9 cellular contexts compared by ENCODE assay signal in genomic region chr4:55553442-55553841, GRCh38. TPM values are rescaled to one million over a fixed set of nuclear protein-coding genes. Genes with fewer than 3 reads are reported as not detected.
DNase-seq lines count a peak whose midpoint lies in the region; ATAC-seq, FAIRE-seq and TF ChIP-seq lines count a peak whose summit lies in the region.
"Had no signal": no experiment of that assay in that cellular context is flagged by ENCODE, and none has a peak within 500 bp of the region (broad histone marks: within the 10 kb centered on the region; RNA-seq: fewer than 3 reads in every experiment).

No MANE protein-coding gene starts in this region.

- TF ChIP-seq POLR2A in HepG2 (IDR thresholded peaks at IDR 0.05; ENCODE audit: insufficient read depth in 1 of 2, low read depth in 2 of 2, low read length in 2 of 2) = no peak; a peak in 1 of 4 replicates

- H3K4me1 Mint-ChIP-seq in GM23338 = peaks cover 23% of the 10 kb centered on the region
- H3K4me1 Mint-ChIP-seq in activated T-helper 17 cell treated with anti-CD3 and anti-CD28 coated beads, Interleukin-2, amount 50 U/mL, for 72 hours = peaks cover 16% of the 10 kb centered on the region
- H3K4me1 Mint-ChIP-seq in CD4-positive, alpha-beta T cell (ENCODE audit: low read depth) = no peaks in the 10 kb centered on the region

- H3K27ac ChIP-seq in GM23338 (ENCODE audit: low read depth) = no peak overlapping the region; the same call in 1 of the 2 replicates
- no peak overlapping the region for H3K27ac ChIP-seq in HepG2 (ENCODE audit: extremely low read length, insufficient read depth, low read length)
- H3K27ac ChIP-seq in hepatocyte = no peak overlapping the region
- no peak overlapping the region for H3K27ac ChIP-seq in CD4-positive, alpha-beta T cell (ENCODE audit: low read depth, low read length)

- no peak overlapping the region; the same call in 2 of the 3 replicates for H3K4me3 Mint-ChIP-seq in GM23338
- peak overlapping the region; percentile 26 for H3K4me3 Mint-ChIP-seq in activated T-helper 17 cell treated with anti-CD3 and anti-CD28 coated beads, Interleukin-2, amount 50 U/mL, for 72 hours
- no peak overlapping the region for H3K4me3 Mint-ChIP-seq in CD4-positive, alpha-beta T cell

- BruUV-seq in HepG2 (replicated peaks; lab: Mats Ljungman, UMichigan) = no TSS peak

- no peaks in the 10 kb centered on the region for H3F3A ChIP-seq in GM23338 (replicated peaks; ENCODE audit: low read depth)

- H3K79me2 ChIP-seq in GM23338 (replicated peaks; ENCODE audit: insufficient read depth) = no peaks in the 10 kb centered on the region
- no peaks in the 10 kb centered on the region for H3K79me2 ChIP-seq in HepG2 (ENCODE audit: insufficient read depth, low read length)
- no peaks in the 10 kb centered on the region for H3K79me2 ChIP-seq in hepatocyte

- H3K9me3 Mint-ChIP-seq in GM23338 = no peaks in the 10 kb centered on the region; the same call in 2 of the 3 replicates
- H3K9me3 Mint-ChIP-seq in activated T-helper 17 cell treated with anti-CD3 and anti-CD28 coated beads, Interleukin-2, amount 50 U/mL, for 72 hours = peaks cover 3% of the 10 kb centered on the region
- H3K9me3 Mint-ChIP-seq in CD4-positive, alpha-beta T cell = no peaks in the 10 kb centered on the region

- H3K27me3 ChIP-seq in GM23338 (ENCODE audit: insufficient read depth) (no peaks in the 10 kb centered on the region), HepG2 (ENCODE audit: control insufficient read depth in 1 of 2, insufficient read depth in 2 of 2, low read length in 2 of 2) (no peaks in the 10 kb centered on the region; a peak in 1 of 5 replicates), hepatocyte (no peaks in the 10 kb centered on the region)
- no peaks in the 10 kb centered on the region for H3K27me3 ChIP-seq in CD4-positive, alpha-beta T cell (ENCODE audit: control insufficient read depth, insufficient read depth, low read length)

- H3K9me3 ChIP-seq in HepG2 (ENCODE audit: low read length) (no peaks in the 10 kb centered on the region), hepatocyte (ENCODE audit: low read depth) (no peaks in the 10 kb centered on the region)
- H3K9me3 ChIP-seq in CD4-positive, alpha-beta T cell (ENCODE audit: control insufficient read depth, low read length) = no peaks in the 10 kb centered on the region

- H2AFZ ChIP-seq in GM23338 (0 out of 2 replicates have a peak overlapping the region, but pooled peaks have one; percentile 0), HepG2 (ENCODE audit: low read length) (peak overlapping the region; percentile 84), hepatocyte (no peak overlapping the region)

- peaks cover 12% of the 10 kb centered on the region for H3K4me1 ChIP-seq in GM23338 (ENCODE audit: insufficient read depth)
- peaks cover 26% of the 10 kb centered on the region for H3K4me1 ChIP-seq in HepG2 (ENCODE audit: insufficient read depth, low read length)
- peaks cover 2% of the 10 kb centered on the region for H3K4me1 ChIP-seq in hepatocyte (ENCODE audit: insufficient read depth)

- H4K20me1 ChIP-seq in GM23338 (replicated peaks; ENCODE audit: insufficient read depth) = no peaks in the 10 kb centered on the region
- no peaks in the 10 kb centered on the region for H4K20me1 ChIP-seq in HepG2 (ENCODE audit: insufficient read depth, low read length)
- no peaks in the 10 kb centered on the region for H4K20me1 ChIP-seq in hepatocyte (ENCODE audit: insufficient read depth, poor library complexity, severe bottlenecking)

- TF ChIP-seq CTCF in GM23338 (conservative IDR thresholded peaks at IDR 0.05; ENCODE audit: low read depth in 2 of 2) (no peak), HepG2 (CRISPR knock-in tag; IDR thresholded peaks at IDR 0.05) (no peak), hepatocyte (IDR thresholded peaks at IDR 0.05; ENCODE audit: poor library complexity) (no peak)
- no peak for TF ChIP-seq CTCF in CD4-positive, alpha-beta T cell (IDR thresholded peaks at IDR 0.05)

- no peak for TF ChIP-seq EP300 in HepG2 (IDR thresholded peaks at IDR 0.05; ENCODE audit: low read depth in 2 of 2, low read length in 2 of 2)
- no peak for TF ChIP-seq EP300 in HepG2 (CRISPR knock-in tag; IDR thresholded peaks at IDR 0.05; ENCODE audit: borderline replicate concordance)

- in situ Hi-C loops in HepG2 (cut with HindIII; ENCODE audit: extremely low pct_ligation_motif_present, low pct_unique_long_range_greater_than_20kb) = no loop called here

- H3K4me2 ChIP-seq in GM23338 (no peak overlapping the region), HepG2 (ENCODE audit: low read depth, low read length) (peak overlapping the region; percentile 89), hepatocyte (no peak overlapping the region)

- no peak for TF ChIP-seq RAD21 in HepG2 (CRISPR knock-in tag; IDR thresholded peaks at IDR 0.05)

- POLR2A ChIA-PET in HepG2 (lab: Yijun Ruan, JAX) = no interaction called here
- POLR2A ChIA-PET in CD4-positive, alpha-beta T cell (lab: Charles Lee) = no interaction called here

- H3K4me3 ChIP-seq in GM23338 (no peak overlapping the region), HepG2 (replicated peaks in 1 of 3; ENCODE audit: insufficient read depth in 1 of 3, low read depth in 2 of 3, low read length in 3 of 3) (peak overlapping the region; percentile 33 to 64 (median 63)), hepatocyte (no peak overlapping the region)

- ATAC-seq in GM23338 (peak; percentile 92), HepG2 (peak; percentile 95)
- ATAC-seq in activated T-helper 17 cell treated with anti-CD3 and anti-CD28 coated beads, Interleukin-2, amount 50 U/mL, for 72 hours (replicated peaks) = peak; percentile 31
- no peak for ATAC-seq in CD4-positive, alpha-beta T cell (ENCODE audit: poor library complexity)

- H3K36me3 ChIP-seq in GM23338 (ENCODE audit: insufficient read depth) = no peaks in the 10 kb centered on the region
- no peaks in the 10 kb centered on the region for H3K36me3 ChIP-seq in HepG2 (replicated peaks in 1 of 2; ENCODE audit: control insufficient read depth in 1 of 2, insufficient read depth in 2 of 2, low read length in 2 of 2)
- H3K36me3 ChIP-seq in hepatocyte (replicated peaks; ENCODE audit: insufficient read depth, low read depth) = no peaks in the 10 kb centered on the region

- H3K9ac ChIP-seq in HepG2 (ENCODE audit: insufficient read depth, low read depth, low read length) = peak overlapping the region; percentile 35; the same call in 1 of the 2 replicates

- peak; percentile 52 for DNase-seq in AG08396 (ENCODE audit: low spot score)
- peak; percentile 66 for DNase-seq in GM23338 (ENCODE audit: low spot score)
- peak; percentile 67 for DNase-seq in HepG2 (ENCODE audit: low spot score)
- no peak for DNase-seq in hepatocyte (ENCODE audit: low spot score)
- no peak for DNase-seq in pons (ENCODE audit: low spot score)
- no peak for DNase-seq in stimulated activated CD4-positive, alpha-beta T cell treated with anti-CD3 and anti-CD28 coated beads, Interleukin-4, amount 100 ng/mL, for 4 hours
- DNase-seq in CD4-positive, alpha-beta T cell = no peak

- CTCF ChIA-PET in HepG2 (lab: Yijun Ruan, JAX; ENCODE audit: low intra/inter-chr PET ratio, low total read pairs) = interaction anchor here (2.3 kb wide), 1 partner anchor 207 kb away, joined by 8 read pairs; the partner anchor contains the start of gene SRD5A3
- CTCF ChIA-PET in CD4-positive, alpha-beta T cell (lab: Charles Lee) = interaction anchor here (1.5 kb wide), 1 partner anchor 241 kb away, joined by 4 read pairs; no protein-coding TSS in a partner anchor

- 0 out of 3 replicates have a peak, but pooled peaks cover 3% of the 10 kb centered on the region for H3K36me3 Mint-ChIP-seq in GM23338 (ENCODE audit: low read depth)
- H3K36me3 Mint-ChIP-seq in activated T-helper 17 cell treated with anti-CD3 and anti-CD28 coated beads, Interleukin-2, amount 50 U/mL, for 72 hours (ENCODE audit: low read depth) = no peaks in the 10 kb centered on the region
- no peaks in the 10 kb centered on the region for H3K36me3 Mint-ChIP-seq in CD4-positive, alpha-beta T cell (ENCODE audit: low read depth)

- 6% methylated on average over 6 of the region's 7 CpGs for WGBS in HepG2 (ENCODE audit: low lambda C conversion rate)
- 77% methylated on average over 7 of the region's 7 CpGs for WGBS in hepatocyte (ENCODE audit: low lambda C conversion rate, missing lambda C conversion rate)

- peaks cover 5% of the 10 kb centered on the region for H3K27me3 Mint-ChIP-seq in GM23338 (ENCODE audit: insufficient read depth, low read depth, poor library complexity)
- H3K27me3 Mint-ChIP-seq in activated T-helper 17 cell treated with anti-CD3 and anti-CD28 coated beads, Interleukin-2, amount 50 U/mL, for 72 hours = peaks cover 4% of the 10 kb centered on the region
- H3K27me3 Mint-ChIP-seq in CD4-positive, alpha-beta T cell = peaks cover 4% of the 10 kb centered on the region

- intact Hi-C loops in HepG2 (cut with micrococcal nuclease; ENCODE audit: unreplicated experiment) = loop anchor here (2.0 to 10.0 kb wide), 2 partner anchors 207 to 369 kb away; partner anchors contain the start of gene SRD5A3
- intact Hi-C loops in CD4-positive, alpha-beta T cell (cut with DNase I, micrococcal nuclease) = loop anchor here (5.0 to 10.0 kb wide), 5 partner anchors 106 to 1354 kb away; partner anchors contain the start of gene REST (in 1 of the 2)

- H3K9me2 ChIP-seq in GM23338 (ENCODE audit: insufficient read depth) (no peaks in the 10 kb centered on the region), hepatocyte (replicated peaks; ENCODE audit: insufficient read depth) (no peaks in the 10 kb centered on the region)

- peak; percentile 63 for FAIRE-seq in HepG2 (lab: Jason Lieb, UNC)

- H3K27ac Mint-ChIP-seq in GM23338 = no peak overlapping the region; the same call in 1 of the 2 replicates
- H3K27ac Mint-ChIP-seq in activated T-helper 17 cell treated with anti-CD3 and anti-CD28 coated beads, Interleukin-2, amount 50 U/mL, for 72 hours = no peak overlapping the region
- no peak overlapping the region for H3K27ac Mint-ChIP-seq in CD4-positive, alpha-beta T cell

RNA-seq across cellular contexts. Expression of gene CLOCK, which starts 6.7 kb away (rescaled TPM):
- total RNA-seq in GM23338 (2014; rRNA removed; shearing (Covaris generic)) = 22.0 and 28.8 TPM in 2 replicates
- polyA plus RNA-seq in GM23338 (2016; fragmentation: Nextera tagmentation; extraction: Ambion mirVana) (16.0 and 17.1 TPM in 2 replicates), HepG2 (2011; rRNA removed) (5.5 and 8.8 TPM in 2 replicates), hepatocyte (9.6 and 10.4 TPM in 2 replicates)
- 10 to 100 TPM in 1 of 2 donors, 1 to 10 TPM in 1; 9.9 to 16.3 TPM for total RNA-seq in activated T-helper 17 cell treated with anti-CD3 and anti-CD28 coated beads, Interleukin-2, amount 50 U/mL, for 72 hours
- total RNA-seq in HepG2 (2016; rRNA removed; fragmentation: Illumina TruSeq; extraction: Trizol) (13.5 and 17.6 TPM in 2 replicates), hepatocyte (26.2 and 29.3 TPM in 2 replicates)
- 7.4 and 10.5 TPM in 2 replicates for total RNA-seq in HepG2 (2016; cell fraction: cytosol; rRNA removed; fragmentation: Illumina TruSeq; extraction: Trizol; ENCODE audit: low read depth)
- total RNA-seq in HepG2 (2016; cell fraction: insoluble cytoplasmic fraction; rRNA removed; fragmentation: Illumina TruSeq; extraction: Trizol) = 10.7 and 14.9 TPM in 2 replicates
- 8.2 TPM in 2 replicates for total RNA-seq in HepG2 (2016; cell fraction: membrane; rRNA removed; fragmentation: Illumina TruSeq; extraction: Trizol)
- total RNA-seq in HepG2 (2016; cell fraction: nucleus; rRNA removed; fragmentation: Illumina TruSeq; extraction: Trizol) = 14.0 and 14.5 TPM in 2 replicates
- 3.3 and 4.0 TPM in 2 replicates for polyA plus RNA-seq in HepG2 (2011; cell fraction: cytosol; rRNA removed)
- 7.1 and 9.5 TPM in 2 replicates for polyA plus RNA-seq in HepG2 (2011; cell fraction: nucleus; rRNA removed)
- 5.2 and 6.5 TPM in 2 replicates for polyA plus RNA-seq in HepG2 (2012)
- polyA plus RNA-seq in HepG2 (2016; cell fraction: cytosol; fragmentation: Illumina TruSeq; extraction: Trizol; ENCODE audit: low read depth) = 0.71 and 0.84 TPM in 2 replicates
- 7.6 and 9.1 TPM in 2 replicates for polyA plus RNA-seq in HepG2 (2016; cell fraction: insoluble cytoplasmic fraction; fragmentation: Illumina TruSeq; extraction: Trizol; ENCODE audit: low read depth)
- 2.5 and 2.7 TPM in 2 replicates for polyA plus RNA-seq in HepG2 (2016; cell fraction: membrane; fragmentation: Illumina TruSeq; extraction: Trizol; ENCODE audit: low read depth)
- polyA plus RNA-seq in HepG2 (2016; cell fraction: nucleus; fragmentation: Illumina TruSeq; extraction: Trizol; ENCODE audit: insufficient read depth, low read depth) = 12.8 and 16.3 TPM in 2 replicates
- 21.0 and 28.3 TPM in 2 replicates for polyA minus RNA-seq in HepG2 (2011; rRNA and poly(A)+ RNA removed; ENCODE audit: low replicate concordance)
- 14.6 and 19.2 TPM in 2 replicates for polyA minus RNA-seq in HepG2 (2011; cell fraction: cytosol; rRNA and poly(A)+ RNA removed)
- polyA minus RNA-seq in HepG2 (2011; cell fraction: nucleus; rRNA and poly(A)+ RNA removed) = 36.6 and 43.3 TPM in 2 replicates
- 1 to 10 TPM; 4.9 to 5.6 TPM for total RNA-seq in CD4-positive, alpha-beta T cell

RNA-seq across cellular contexts. Expression of gene PDCL2, which starts 38.6 kb away (rescaled TPM):
- total RNA-seq in GM23338 (2014; rRNA removed; shearing (Covaris generic)) = 0.35 TPM in 1 of 2 replicates, not detected in the other
- 1.9 and 2.1 TPM in 2 replicates for polyA plus RNA-seq in GM23338 (2016; fragmentation: Nextera tagmentation; extraction: Ambion mirVana)
- not detected for total RNA-seq in activated T-helper 17 cell treated with anti-CD3 and anti-CD28 coated beads, Interleukin-2, amount 50 U/mL, for 72 hours
- total RNA-seq in HepG2 (2016; rRNA removed; fragmentation: Illumina TruSeq; extraction: Trizol) = not detected in 2 replicates
- total RNA-seq in HepG2 (2016; cell fraction: cytosol; rRNA removed; fragmentation: Illumina TruSeq; extraction: Trizol; ENCODE audit: low read depth) = not detected in 2 replicates
- not detected in 2 replicates for total RNA-seq in HepG2 (2016; cell fraction: insoluble cytoplasmic fraction; rRNA removed; fragmentation: Illumina TruSeq; extraction: Trizol)
- not detected in 2 replicates for total RNA-seq in HepG2 (2016; cell fraction: membrane; rRNA removed; fragmentation: Illumina TruSeq; extraction: Trizol)
- not detected in 2 replicates for total RNA-seq in HepG2 (2016; cell fraction: nucleus; rRNA removed; fragmentation: Illumina TruSeq; extraction: Trizol)
- not detected in 2 replicates for polyA plus RNA-seq in HepG2 (2011; rRNA removed)
- polyA plus RNA-seq in HepG2 (2011; cell fraction: cytosol; rRNA removed) = not detected in 2 replicates
- not detected in 2 replicates for polyA plus RNA-seq in HepG2 (2011; cell fraction: nucleus; rRNA removed)
- not detected in 2 replicates for polyA plus RNA-seq in HepG2 (2012)
- polyA plus RNA-seq in HepG2 (2016; cell fraction: cytosol; fragmentation: Illumina TruSeq; extraction: Trizol; ENCODE audit: low read depth) = not detected in 2 replicates
- not detected in 2 replicates for polyA plus RNA-seq in HepG2 (2016; cell fraction: insoluble cytoplasmic fraction; fragmentation: Illumina TruSeq; extraction: Trizol; ENCODE audit: low read depth)
- polyA plus RNA-seq in HepG2 (2016; cell fraction: membrane; fragmentation: Illumina TruSeq; extraction: Trizol; ENCODE audit: low read depth) = not detected in 2 replicates
- not detected in 2 replicates for polyA plus RNA-seq in HepG2 (2016; cell fraction: nucleus; fragmentation: Illumina TruSeq; extraction: Trizol; ENCODE audit: insufficient read depth, low read depth)
- not detected in 2 replicates for polyA minus RNA-seq in HepG2 (2011; rRNA and poly(A)+ RNA removed; ENCODE audit: low replicate concordance)
- not detected in 2 replicates for polyA minus RNA-seq in HepG2 (2011; cell fraction: cytosol; rRNA and poly(A)+ RNA removed)
- not detected in 2 replicates for polyA minus RNA-seq in HepG2 (2011; cell fraction: nucleus; rRNA and poly(A)+ RNA removed)
- total RNA-seq in hepatocyte = not detected in 2 replicates
- not detected in 2 replicates for polyA plus RNA-seq in hepatocyte
- not detected for total RNA-seq in CD4-positive, alpha-beta T cell
- polyA plus RNA-seq: neural cell had no signal

Comparison
In these comparisons a context has a peak if more than half of its experiments do, and no peak if none do; other contexts are left out.
1. DNase-seq: peak in AG08396 (single experiment), GM23338 (single experiment) and HepG2 (single experiment); none in hepatocyte (single experiment), pons (single experiment), stimulated activated CD4-positive, alpha-beta T cell treated with anti-CD3 and anti-CD28 coated beads, Interleukin-4, amount 100 ng/mL, for 4 hours (0 of 2) and CD4-positive, alpha-beta T cell (0 of 10).
2. H3K4me3 ChIP-seq: peak in HepG2 (3 of 3); none in GM23338 (single experiment) and hepatocyte (single experiment).